28 cellular contexts compared by ENCODE assay signal in the genomic region with DNA sequence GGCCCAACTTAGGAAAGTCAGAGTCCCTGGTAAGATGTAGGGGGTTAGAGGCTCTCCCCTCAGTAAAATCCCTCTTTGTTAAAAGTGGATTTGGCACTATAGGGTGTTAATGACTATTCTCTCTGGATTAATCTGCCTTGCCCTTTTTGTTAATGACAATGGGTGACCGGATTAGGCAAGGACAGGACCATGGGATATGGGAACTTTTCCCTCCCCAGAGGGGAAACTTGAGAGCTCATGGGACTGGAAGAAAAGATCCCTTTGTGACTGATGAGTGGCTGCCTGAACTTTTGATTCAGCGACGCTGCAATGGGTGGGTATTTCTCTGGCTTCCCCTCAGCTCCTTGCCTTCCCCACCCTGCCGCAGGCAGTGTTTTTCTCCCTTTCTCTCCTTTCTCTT. TPM values are rescaled to one million over a fixed set of nuclear protein-coding genes. Genes with fewer than 3 reads are reported as not detected.
"Had no signal": no experiment of that assay in that cellular context is flagged by ENCODE, and none has a peak within 500 bp of the region (broad histone marks: within the 10 kb centered on the region; RNA-seq: fewer than 3 reads in every experiment).

No MANE protein-coding gene starts in this region.

- H3K4me1 Mint-ChIP-seq: activated CD4-positive, alpha-beta memory T cell treated with anti-CD3 and anti-CD28 coated beads, Interleukin-2, amount 10 ng/mL, durations not matched to agents 7 days and 5 days; activated CD4-positive, alpha-beta T cell treated with anti-CD3 and anti-CD28 coated beads for 36 hours; activated T-helper 17 cell treated with anti-CD3 and anti-CD28 coated beads, Interleukin-2, amount 50 U/mL, for 72 hours; central memory CD8-positive, alpha-beta T cell had no signal

- H3K27ac Mint-ChIP-seq: activated CD4-positive, alpha-beta memory T cell treated with anti-CD3 and anti-CD28 coated beads, Interleukin-2, amount 10 ng/mL, durations not matched to agents 7 days and 5 days; activated CD4-positive, alpha-beta T cell treated with anti-CD3 and anti-CD28 coated beads for 36 hours; activated T-helper 17 cell treated with anti-CD3 and anti-CD28 coated beads, Interleukin-2, amount 50 U/mL, for 72 hours; T-cell had no signal

- H3K4me3 ChIP-seq: SK-N-MC had no signal

- H3K4me3 Mint-ChIP-seq: activated CD4-positive, alpha-beta memory T cell treated with anti-CD3 and anti-CD28 coated beads, Interleukin-2, amount 10 ng/mL, durations not matched to agents 7 days and 5 days; activated CD4-positive, alpha-beta T cell treated with anti-CD3 and anti-CD28 coated beads for 36 hours; activated T-helper 17 cell treated with anti-CD3 and anti-CD28 coated beads, Interleukin-2, amount 50 U/mL, for 72 hours; brain; central memory CD8-positive, alpha-beta T cell; T-cell had no signal

- DNase-seq: activated CD4-positive, alpha-beta memory T cell treated with anti-CD3 and anti-CD28 coated beads, Interleukin-2, amount 10 ng/mL, durations not matched to agents 7 days and 5 days; activated CD4-positive, alpha-beta T cell treated with anti-CD3 and anti-CD28 coated beads for 36 hours; activated CD4-positive, alpha-beta T cell treated with anti-CD3 and anti-CD28 coated beads, Interleukin-2, amount 50 U/mL, for 1 hour; activated gamma-delta T cell; activated naive CD4-positive, alpha-beta T cell treated with anti-CD3 and anti-CD28 coated beads, Interleukin-2, amount 50 U/mL, for 16 hours; activated T-cell treated with anti-CD3 and anti-CD28 coated beads for 4 hours; activated T-cell treated with anti-CD3 and anti-CD28 coated beads, Interleukin-2, amount 50 U/mL, for 48 hours; amygdala; Kasumi-1; KBM-7; NCI-H1092 treated with DMSO at 0.1 percent for 48 hours; NCI-H1436; NCI-H1694 treated with DMSO at 0.1 percent for 48 hours; NCI-H2029 treated with DMSO at 0.1 percent for 48 hours; NCI-H345; NCI-H510A; NCI-H526 treated with DMSO at 0.1 percent for 48 hours; SIG-M5; T-cell; T-helper 2 cell; T1000 had no signal

- H3K27ac ChIP-seq: SK-N-MC, VCaP had no signal

- H3K9me3 Mint-ChIP-seq: activated CD4-positive, alpha-beta memory T cell treated with anti-CD3 and anti-CD28 coated beads, Interleukin-2, amount 10 ng/mL, durations not matched to agents 7 days and 5 days; activated T-helper 17 cell treated with anti-CD3 and anti-CD28 coated beads, Interleukin-2, amount 50 U/mL, for 72 hours; brain; central memory CD8-positive, alpha-beta T cell; T-cell had no signal

- H3K36me3 Mint-ChIP-seq: brain, T-cell had no signal

RNA-seq across cellular contexts. Expression of gene TAAR9, which starts 12.2 kb away (rescaled TPM):
- total RNA-seq: activated CD4-positive, alpha-beta memory T cell treated with anti-CD3 and anti-CD28 coated beads, Interleukin-2, amount 10 ng/mL, durations not matched to agents 7 days and 5 days; activated CD4-positive, alpha-beta T cell treated with anti-CD3 and anti-CD28 coated beads for 36 hours; activated CD8-positive, alpha-beta memory T cell treated with anti-CD3 and anti-CD28 coated beads for 36 hours; activated T-helper 17 cell treated with anti-CD3 and anti-CD28 coated beads, Interleukin-2, amount 50 U/mL, for 72 hours; astrocyte; T-cell had no signal

RNA-seq across cellular contexts. Expression of gene TAAR8, which starts 26.6 kb away (rescaled TPM):
- total RNA-seq: activated CD4-positive, alpha-beta memory T cell treated with anti-CD3 and anti-CD28 coated beads, Interleukin-2, amount 10 ng/mL, durations not matched to agents 7 days and 5 days; activated CD4-positive, alpha-beta T cell treated with anti-CD3 and anti-CD28 coated beads for 36 hours; activated CD8-positive, alpha-beta memory T cell treated with anti-CD3 and anti-CD28 coated beads for 36 hours; activated T-helper 17 cell treated with anti-CD3 and anti-CD28 coated beads, Interleukin-2, amount 50 U/mL, for 72 hours; astrocyte; T-cell had no signal

RNA-seq across cellular contexts. Expression of gene TAAR6, which starts 44.3 kb away (rescaled TPM):
- total RNA-seq: activated CD4-positive, alpha-beta memory T cell treated with anti-CD3 and anti-CD28 coated beads, Interleukin-2, amount 10 ng/mL, durations not matched to agents 7 days and 5 days; activated CD4-positive, alpha-beta T cell treated with anti-CD3 and anti-CD28 coated beads for 36 hours; activated CD8-positive, alpha-beta memory T cell treated with anti-CD3 and anti-CD28 coated beads for 36 hours; activated T-helper 17 cell treated with anti-CD3 and anti-CD28 coated beads, Interleukin-2, amount 50 U/mL, for 72 hours; astrocyte; T-cell had no signal
